Comparison of ENCODE assay signal across 21 cellular contexts in the genomic region with DNA sequence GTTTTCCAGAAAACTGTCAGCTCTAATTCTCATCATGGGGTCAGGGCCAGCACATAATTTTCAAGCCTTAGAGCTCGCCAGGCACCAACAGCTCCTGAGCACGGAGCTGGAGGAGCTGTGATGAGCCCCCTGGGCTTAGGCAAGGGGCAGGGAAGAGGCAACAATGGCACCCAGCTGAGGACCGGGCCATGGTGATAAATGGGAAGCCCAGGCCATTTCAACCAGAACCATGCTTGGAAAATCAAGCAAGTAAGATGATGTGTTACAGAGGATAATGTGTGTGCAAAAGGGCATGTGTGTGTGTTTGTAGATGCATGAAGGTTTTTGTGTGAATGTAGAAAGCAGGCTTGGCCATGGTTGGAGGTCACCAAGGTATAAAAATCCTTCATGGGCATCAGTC.
"Had no signal": no experiment of that assay in that cellular context is flagged by ENCODE, and none has a peak within 500 bp of the region (broad histone marks: within the 10 kb centered on the region; RNA-seq: fewer than 3 reads in every experiment).

No MANE protein-coding gene starts in this region.

- H3K4me1 Mint-ChIP-seq: immature natural killer cell; stimulated activated effector memory CD8-positive, alpha-beta T cell treated with anti-CD3 and anti-CD28 coated beads, Interleukin-12 subunit alpha, Interleukin-12 subunit beta, amount 100 ng/mL, for 72 hours had no signal

- H3K9me3 Mint-ChIP-seq: dendritic cell treated with granulocyte-macrophage colony-stimulating factor and Interleukin-4, amounts not matched to agents 40 ng/mL and 50 ng/mL, for 4 days; immature natural killer cell; naive thymus-derived CD8-positive, alpha-beta T cell; nephron progenitor cell; stimulated activated effector memory CD8-positive, alpha-beta T cell treated with anti-CD3 and anti-CD28 coated beads, Interleukin-12 subunit alpha, Interleukin-12 subunit beta, amount 100 ng/mL, for 72 hours; type B pancreatic cell had no signal

- ATAC-seq: foreskin keratinocyte; gastroesophageal sphincter; heart left ventricle; lower lobe of right lung; naive thymus-derived CD8-positive, alpha-beta T cell; right cardiac atrium; stimulated activated effector memory CD8-positive, alpha-beta T cell treated with anti-CD3 and anti-CD28 coated beads, Interleukin-12 subunit alpha, Interleukin-12 subunit beta, amount 100 ng/mL, for 72 hours had no signal

- H3K4me3 Mint-ChIP-seq: dendritic cell treated with granulocyte-macrophage colony-stimulating factor and Interleukin-4, amounts not matched to agents 40 ng/mL and 50 ng/mL, for 4 days; immature natural killer cell; naive thymus-derived CD8-positive, alpha-beta T cell; nephron progenitor cell; stimulated activated effector memory CD8-positive, alpha-beta T cell treated with anti-CD3 and anti-CD28 coated beads, Interleukin-12 subunit alpha, Interleukin-12 subunit beta, amount 100 ng/mL, for 72 hours; type B pancreatic cell had no signal

- H3K36me3 Mint-ChIP-seq: naive thymus-derived CD8-positive, alpha-beta T cell; stimulated activated effector memory CD8-positive, alpha-beta T cell treated with anti-CD3 and anti-CD28 coated beads, Interleukin-12 subunit alpha, Interleukin-12 subunit beta, amount 100 ng/mL, for 72 hours; type B pancreatic cell had no signal

- H3K27ac Mint-ChIP-seq: dendritic cell treated with granulocyte-macrophage colony-stimulating factor and Interleukin-4, amounts not matched to agents 40 ng/mL and 50 ng/mL, for 4 days; immature natural killer cell; stimulated activated effector memory CD8-positive, alpha-beta T cell treated with anti-CD3 and anti-CD28 coated beads, Interleukin-12 subunit alpha, Interleukin-12 subunit beta, amount 100 ng/mL, for 72 hours; type B pancreatic cell had no signal

- DNase-seq: cerebellar nuclear complex; effector CD8-positive, alpha-beta T cell; foreskin keratinocyte; heart left ventricle; immature natural killer cell; islet precursor cell; kidney glomerular epithelial cell; left ventricle myocardium superior; lower lobe of right lung; naive thymus-derived CD8-positive, alpha-beta T cell; right cardiac atrium; sigmoid colon; stimulated activated CD4-positive, alpha-beta T cell treated with anti-CD3 and anti-CD28 coated beads, Interleukin-2, amount 100 ng/mL, for 24 hours; stimulated activated CD4-positive, alpha-beta T cell treated with anti-CD3 and anti-CD28 coated beads, Interleukin-4, amount 100 ng/mL, for 24 hours; stimulated activated naive CD4-positive, alpha-beta T cell treated with Interleukin-2 at 50 U/mL for 16 hours; stomach had no signal

- H3K27me3 Mint-ChIP-seq: type B pancreatic cell had no signal
